8 cellular contexts compared by ENCODE assay signal in the genomic region with DNA sequence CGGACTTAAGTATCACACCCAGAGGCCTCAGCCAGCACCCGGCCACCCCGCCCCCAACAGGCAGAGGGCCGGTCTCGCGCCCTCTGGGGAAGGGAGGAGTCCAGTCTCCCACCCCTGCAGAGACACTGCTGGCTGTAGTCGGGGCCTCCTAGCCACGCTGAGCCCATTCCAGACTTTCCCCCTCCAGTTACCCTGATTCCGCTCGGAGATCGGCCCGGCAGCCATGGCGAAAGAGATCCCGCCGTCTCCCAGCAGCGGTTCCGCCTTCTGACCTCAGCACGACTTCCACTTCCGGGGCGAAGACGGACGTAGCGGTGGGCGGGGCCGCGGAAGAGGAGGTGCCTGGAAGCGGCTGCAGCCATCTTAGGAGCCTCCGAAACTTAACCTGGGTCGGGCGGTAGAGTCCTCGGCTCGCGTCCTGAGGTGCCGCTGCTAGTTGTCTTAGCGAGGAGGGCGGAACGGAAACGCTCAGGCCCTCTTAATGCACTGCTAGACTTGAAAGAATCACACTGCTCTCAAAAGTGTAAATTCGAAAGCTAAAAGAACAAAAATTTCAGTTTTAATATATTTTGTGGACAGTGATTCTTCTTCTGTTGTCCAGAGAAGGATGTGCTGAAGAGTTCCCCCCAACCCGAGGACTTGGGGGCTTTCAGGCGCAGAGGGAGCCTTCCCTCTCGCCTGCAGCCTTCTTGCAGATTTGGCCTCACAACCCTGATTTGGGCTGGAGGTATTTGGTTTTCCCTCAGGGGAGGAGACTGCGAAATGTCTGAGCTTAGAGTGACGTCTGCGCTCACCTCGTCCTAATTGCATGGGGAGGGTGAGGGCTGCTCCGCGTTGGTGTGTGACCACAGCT. TPM values are rescaled to one million over a fixed set of nuclear protein-coding genes. Genes with fewer than 3 reads are reported as not detected.
DNase-seq lines count a peak whose midpoint lies in the region; ATAC-seq and TF ChIP-seq lines count a peak whose summit lies in the region.

A gene with protein sequence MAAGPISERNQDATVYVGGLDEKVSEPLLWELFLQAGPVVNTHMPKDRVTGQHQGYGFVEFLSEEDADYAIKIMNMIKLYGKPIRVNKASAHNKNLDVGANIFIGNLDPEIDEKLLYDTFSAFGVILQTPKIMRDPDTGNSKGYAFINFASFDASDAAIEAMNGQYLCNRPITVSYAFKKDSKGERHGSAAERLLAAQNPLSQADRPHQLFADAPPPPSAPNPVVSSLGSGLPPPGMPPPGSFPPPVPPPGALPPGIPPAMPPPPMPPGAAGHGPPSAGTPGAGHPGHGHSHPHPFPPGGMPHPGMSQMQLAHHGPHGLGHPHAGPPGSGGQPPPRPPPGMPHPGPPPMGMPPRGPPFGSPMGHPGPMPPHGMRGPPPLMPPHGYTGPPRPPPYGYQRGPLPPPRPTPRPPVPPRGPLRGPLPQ (minus strand): TSS at position 269 of the 853 bp plus-strand sequence. CDS start 44 bp downstream, at position 225.

- H3K27me3 ChIP-seq in mucosa of rectum (ENCODE audit: control insufficient read depth in 2 of 2, insufficient read depth in 2 of 2, low read length in 2 of 2): no peaks in the 10 kb centered on the region

- peak within 1 kb of the TSS; percentile 95 for H3K27ac ChIP-seq in mucosa of rectum (ENCODE audit: low read depth in 2 of 2, low read length in 2 of 2)

- in situ Hi-C loops in KBM-7 (cut with MboI; ENCODE audit: low pct_unique_long_range_greater_than_20kb, low sequenced_read_pairs): no loop called here

- no peak for TF ChIP-seq CTCF in epithelial cell of proximal tubule (conservative IDR thresholded peaks at IDR 0.05; ENCODE audit: low read depth, low read length)

- H3K4me3 ChIP-seq in epithelial cell of proximal tubule (ENCODE audit: low read depth, low read length) (peak within 1 kb of the TSS; percentile 80), mucosa of rectum (ENCODE audit: low read length in 2 of 2) (peak within 1 kb of the TSS; percentile 84 to 98)

- ATAC-seq in GM21723 (IDR thresholded peaks at IDR 0.05; ENCODE audit: unreplicated experiment): peak; percentile 95

- H3K9ac ChIP-seq in mucosa of rectum (ENCODE audit: low read depth in 1 of 2, low read length in 2 of 2): peak within 1 kb of the TSS; percentile 84 to 85

- peaks cover 61 to 72% of the 10 kb centered on the region in 2 donors for H3K36me3 ChIP-seq in mucosa of rectum (ENCODE audit: control insufficient read depth in 2 of 2, insufficient read depth in 2 of 2, low read length in 2 of 2)

- H3K4me1 ChIP-seq in mucosa of rectum (ENCODE audit: control insufficient read depth in 2 of 2, insufficient read depth in 2 of 2, low read length in 2 of 2): peaks cover 34 to 48% of the 10 kb centered on the region in 2 donors

- DNase-seq in DMS53 treated with DMSO at 0.1 percent for 48 hours (lab: John Stamatoyannopoulos, UW; ENCODE audit: unreplicated experiment) (peak; percentile 91), KBM-7 (peak; percentile 93), epithelial cell of proximal tubule (ENCODE audit: low read depth) (no peak)
- peak; percentile 94 for DNase-seq in activated T-cell treated with anti-CD3 and anti-CD28 coated beads, Interleukin-2, amount 50 U/mL, for 1 hour
- peak; percentile 90 to 91 for DNase-seq in stimulated activated CD8-positive, alpha-beta memory T cell treated with anti-CD3 and anti-CD28 coated beads, Interleukin-4, amount 100 ng/mL, for 4 hours (ENCODE audit: low read depth in 2 of 2, low spot score in 1 of 2)

- H3K9me3 ChIP-seq in mucosa of rectum (ENCODE audit: control insufficient read depth in 2 of 2, low read length in 2 of 2): no peaks in the 10 kb centered on the region

TF ChIP-seq in PFSK-1, 5 proteins besides CTCF, POLR2A, EP300 and RAD21:
- TF ChIP-seq TAF1 (IDR thresholded peaks at IDR 0.05; ENCODE audit: borderline replicate concordance, insufficient read depth, low read length): peak; percentile 76
- TF ChIP-seq SIN3A (IDR thresholded peaks at IDR 0.05; ENCODE audit: borderline replicate concordance, insufficient read depth, low read length): peak; percentile 55; the same call in 1 of the 2 replicates
- TF ChIP-seq POLR2AphosphoS5 (IDR thresholded peaks at IDR 0.05; ENCODE audit: low read depth, low read length): peak; percentile 98
- peak; percentile 64 for TF ChIP-seq FOXP2 (optimal IDR thresholded peaks at IDR 0.05; ENCODE audit: borderline replicate concordance, extremely low read depth, extremely low read length, insufficient read depth)
- TF ChIP-seq, protein P1, sequence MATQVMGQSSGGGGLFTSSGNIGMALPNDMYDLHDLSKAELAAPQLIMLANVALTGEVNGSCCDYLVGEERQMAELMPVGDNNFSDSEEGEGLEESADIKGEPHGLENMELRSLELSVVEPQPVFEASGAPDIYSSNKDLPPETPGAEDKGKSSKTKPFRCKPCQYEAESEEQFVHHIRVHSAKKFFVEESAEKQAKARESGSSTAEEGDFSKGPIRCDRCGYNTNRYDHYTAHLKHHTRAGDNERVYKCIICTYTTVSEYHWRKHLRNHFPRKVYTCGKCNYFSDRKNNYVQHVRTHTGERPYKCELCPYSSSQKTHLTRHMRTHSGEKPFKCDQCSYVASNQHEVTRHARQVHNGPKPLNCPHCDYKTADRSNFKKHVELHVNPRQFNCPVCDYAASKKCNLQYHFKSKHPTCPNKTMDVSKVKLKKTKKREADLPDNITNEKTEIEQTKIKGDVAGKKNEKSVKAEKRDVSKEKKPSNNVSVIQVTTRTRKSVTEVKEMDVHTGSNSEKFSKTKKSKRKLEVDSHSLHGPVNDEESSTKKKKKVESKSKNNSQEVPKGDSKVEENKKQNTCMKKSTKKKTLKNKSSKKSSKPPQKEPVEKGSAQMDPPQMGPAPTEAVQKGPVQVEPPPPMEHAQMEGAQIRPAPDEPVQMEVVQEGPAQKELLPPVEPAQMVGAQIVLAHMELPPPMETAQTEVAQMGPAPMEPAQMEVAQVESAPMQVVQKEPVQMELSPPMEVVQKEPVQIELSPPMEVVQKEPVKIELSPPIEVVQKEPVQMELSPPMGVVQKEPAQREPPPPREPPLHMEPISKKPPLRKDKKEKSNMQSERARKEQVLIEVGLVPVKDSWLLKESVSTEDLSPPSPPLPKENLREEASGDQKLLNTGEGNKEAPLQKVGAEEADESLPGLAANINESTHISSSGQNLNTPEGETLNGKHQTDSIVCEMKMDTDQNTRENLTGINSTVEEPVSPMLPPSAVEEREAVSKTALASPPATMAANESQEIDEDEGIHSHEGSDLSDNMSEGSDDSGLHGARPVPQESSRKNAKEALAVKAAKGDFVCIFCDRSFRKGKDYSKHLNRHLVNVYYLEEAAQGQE (IDR thresholded peaks at IDR 0.05; ENCODE audit: insufficient read depth in 1 of 2, low read depth in 2 of 2, low read length in 2 of 2): no peak
TF ChIP-seq in PFSK-1: peak in this region for 4.

RNA-seq across cellular contexts. Expression of the gene that starts here (rescaled TPM):
- polyA plus RNA-seq in PFSK-1 (2012; ENCODE audit: insufficient read length, low read depth): 65.6 TPM
- 7.7 and 14.5 TPM in 2 replicates for total RNA-seq in epithelial cell of proximal tubule
